ENCODE assay signal across 4 cellular contexts in genomic region chr14:84533181-84533580, GRCh38.
"Had no signal": no experiment of that assay in that cellular context is flagged by ENCODE, and none has a peak within 500 bp of the region (broad histone marks: within the 10 kb centered on the region; RNA-seq: fewer than 3 reads in every experiment).

No MANE protein-coding gene starts in this region.

- H3K27ac ChIP-seq: GM23248 had no signal

- H3K27ac Mint-ChIP-seq: H9 had no signal

- H3K4me3 Mint-ChIP-seq: H9 had no signal

- H2AFZ ChIP-seq: GM23248 had no signal

- H3K9ac ChIP-seq: GM23248 had no signal

- H3K9me3 Mint-ChIP-seq: H9 had no signal

- H3K4me3 ChIP-seq: GM23248 had no signal

- DNase-seq: GM23248, H9, HCEC 1CT, IMR-90 had no signal
